ENCODE assay signal across 19 cellular contexts in genomic region chr5:7372399-7372798, GRCh38. TPM values are rescaled to one million over a fixed set of nuclear protein-coding genes. Genes with fewer than 3 reads are reported as not detected.
DNase-seq lines count a peak whose midpoint lies in the region; ATAC-seq and TF ChIP-seq lines count a peak whose summit lies in the region.
"Had no signal": no experiment of that assay in that cellular context is flagged by ENCODE, and none has a peak within 500 bp of the region (broad histone marks: within the 10 kb centered on the region; RNA-seq: fewer than 3 reads in every experiment).

No MANE protein-coding gene starts in this region.

- peak; percentile 61 for ATAC-seq in activated naive CD8-positive, alpha-beta T cell treated with anti-CD3 and anti-CD28 coated beads, Interleukin-2, amount 50 U/mL, for 24 hours
- no peak for ATAC-seq in GM19455 (IDR thresholded peaks at IDR 0.05; ENCODE audit: unreplicated experiment)
- ATAC-seq in GM18858 (IDR thresholded peaks at IDR 0.05; ENCODE audit: unreplicated experiment): no peak
- ATAC-seq: GM23338, SK-N-SH treated with all-trans-retinoic acid at 6 μM for 48 hours had no signal

- no peak overlapping the region for H2BK5ac ChIP-seq in trophoblast cell (ENCODE audit: low read depth, low read length, poor library complexity)

- H3K27me3 ChIP-seq in endodermal cell (ENCODE audit: control insufficient read depth, insufficient read depth, low read length, poor library complexity, severe bottlenecking) (no peaks in the 10 kb centered on the region), trophoblast cell (ENCODE audit: insufficient read depth, low read length) (no peaks in the 10 kb centered on the region)

- no peak overlapping the region for H3K18ac ChIP-seq in trophoblast cell (ENCODE audit: low read length)

- no peaks in the 10 kb centered on the region for H3K79me1 ChIP-seq in trophoblast cell (ENCODE audit: low read length)

- H3K4me2 ChIP-seq in trophoblast cell (ENCODE audit: low read length): no peak overlapping the region
- H3K4me2 ChIP-seq: GM23338 had no signal

- no peak overlapping the region for H4K12ac ChIP-seq in trophoblast cell (ENCODE audit: low read depth, low read length)

- WGBS in endodermal cell (ENCODE audit: insufficient coverage in 1 of 2, insufficient read length in 1 of 2), 2 experiments: no CpG with 5 or more reads among the region's 1 CpG
- WGBS in trophoblast cell (ENCODE audit: extremely low coverage, insufficient coverage, insufficient read length): no CpG with 5 or more reads among the region's 1 CpG

- no peak overlapping the region for H3K27ac ChIP-seq in endodermal cell (ENCODE audit: low read depth, low read length)
- no peak overlapping the region for H3K27ac ChIP-seq in trophoblast cell (ENCODE audit: low read depth, low read length)

- H3K79me2 ChIP-seq in trophoblast cell (ENCODE audit: control insufficient read depth, insufficient read depth, low read length, poor library complexity): no peaks in the 10 kb centered on the region

- H2AFZ ChIP-seq in trophoblast cell (ENCODE audit: insufficient read depth, low read length, poor library complexity): no peak overlapping the region
- H2AFZ ChIP-seq: GM23338 had no signal

- H3K9me3 ChIP-seq in endodermal cell (ENCODE audit: control insufficient read depth, low read length) (peaks cover 7% of the 10 kb centered on the region), trophoblast cell (ENCODE audit: insufficient read depth, low read depth, low read length) (peaks cover 11% of the 10 kb centered on the region)

- no peak overlapping the region for H2BK12ac ChIP-seq in trophoblast cell (ENCODE audit: low read length)

- H3K4me3 Mint-ChIP-seq in activated naive CD8-positive, alpha-beta T cell treated with anti-CD3 and anti-CD28 coated beads, Interleukin-2, amount 50 U/mL, for 24 hours: no peak overlapping the region
- no peak overlapping the region for H3K4me3 Mint-ChIP-seq in endodermal cell
- H3K4me3 Mint-ChIP-seq: GM23338 had no signal

- H3K36me3 ChIP-seq in endodermal cell (ENCODE audit: control insufficient read depth, insufficient read depth, low read length) (no peaks in the 10 kb centered on the region), trophoblast cell (ENCODE audit: control insufficient read depth in 1 of 2, insufficient read depth in 2 of 2, low read length in 2 of 2) (no peaks in the 10 kb centered on the region)

- no peak overlapping the region for H3K27ac Mint-ChIP-seq in activated naive CD8-positive, alpha-beta T cell treated with anti-CD3 and anti-CD28 coated beads, Interleukin-2, amount 50 U/mL, for 24 hours
- H3K27ac Mint-ChIP-seq in endodermal cell: no peak overlapping the region
- H3K27ac Mint-ChIP-seq: GM23338 had no signal

- H3K4me1 ChIP-seq in endodermal cell (ENCODE audit: control insufficient read depth, insufficient read depth, low read length) (no peaks in the 10 kb centered on the region), trophoblast cell (ENCODE audit: control insufficient read depth in 1 of 2, insufficient read depth in 2 of 2, low read length in 2 of 2) (no peaks in the 10 kb centered on the region)

- no peak overlapping the region for H2BK120ac ChIP-seq in trophoblast cell (ENCODE audit: insufficient read depth, low read length, poor library complexity)

- H3K27me3 Mint-ChIP-seq in activated naive CD8-positive, alpha-beta T cell treated with anti-CD3 and anti-CD28 coated beads, Interleukin-2, amount 50 U/mL, for 24 hours: no peaks in the 10 kb centered on the region
- H3K27me3 Mint-ChIP-seq in endodermal cell (ENCODE audit: insufficient read depth): peaks cover 19% of the 10 kb centered on the region

- H3K4me3 ChIP-seq in endodermal cell (ENCODE audit: low read length): no peak overlapping the region
- peak overlapping the region; percentile 59 for H3K4me3 ChIP-seq in trophoblast cell (ENCODE audit: low read depth, low read length)
- H3K4me3 ChIP-seq: GM23338 had no signal

- H3K9me3 Mint-ChIP-seq in activated naive CD8-positive, alpha-beta T cell treated with anti-CD3 and anti-CD28 coated beads, Interleukin-2, amount 50 U/mL, for 24 hours: peaks cover 15% of the 10 kb centered on the region
- peaks cover 19% of the 10 kb centered on the region for H3K9me3 Mint-ChIP-seq in endodermal cell

- H3K9ac ChIP-seq in endodermal cell (ENCODE audit: extremely low read depth, low read length, poor library complexity, severe bottlenecking) (no peak overlapping the region), trophoblast cell (ENCODE audit: low read length) (no peak overlapping the region)

- no peak overlapping the region for H3K23ac ChIP-seq in trophoblast cell (ENCODE audit: low read length)

- no peak for TF ChIP-seq CTCF in endodermal cell (conservative IDR thresholded peaks at IDR 0.05)

- H4K91ac ChIP-seq in trophoblast cell (ENCODE audit: low read depth, low read length): no peak overlapping the region

- H2AK5ac ChIP-seq in trophoblast cell (ENCODE audit: low read length): no peak overlapping the region

- H4K8ac ChIP-seq in trophoblast cell (ENCODE audit: low read depth, low read length): no peak overlapping the region

- no peaks in the 10 kb centered on the region for H3K36me3 Mint-ChIP-seq in activated naive CD8-positive, alpha-beta T cell treated with anti-CD3 and anti-CD28 coated beads, Interleukin-2, amount 50 U/mL, for 24 hours (ENCODE audit: low read depth)
- H3K36me3 Mint-ChIP-seq in endodermal cell (ENCODE audit: low read depth): peaks cover 6% of the 10 kb centered on the region

- no peak overlapping the region for H3K4ac ChIP-seq in trophoblast cell (ENCODE audit: low read depth, low read length)

- H3K14ac ChIP-seq in trophoblast cell (ENCODE audit: low read length): no peak overlapping the region

- H3K4me1 Mint-ChIP-seq in activated naive CD8-positive, alpha-beta T cell treated with anti-CD3 and anti-CD28 coated beads, Interleukin-2, amount 50 U/mL, for 24 hours: no peaks in the 10 kb centered on the region
- H3K4me1 Mint-ChIP-seq in endodermal cell: no peaks in the 10 kb centered on the region
- H3K4me1 Mint-ChIP-seq: GM23338 had no signal

- DNase-seq in activated naive CD8-positive, alpha-beta T cell treated with anti-CD3 and anti-CD28 coated beads, Interleukin-2, amount 50 U/mL, for 24 hours: no peak
- DNase-seq in endodermal cell: peak; percentile 63
- no peak for DNase-seq in trophoblast cell
- DNase-seq in NCI-H2081 treated with DMSO at 0.1 percent for 48 hours (lab: John Stamatoyannopoulos, UW): no peak
- no peak for DNase-seq in T-helper 2 cell
- DNase-seq: ACHN, DMS79, KBM-7, NCI-H1105, NCI-H1694, NCI-H2107, NCI-H510A, NCI-H82, OCI-M1, SHP77 treated with DMSO at 0.1 percent for 48 hours had no signal

RNA-seq across cellular contexts. Expression of gene ADCY2, which starts 23.5 kb away (rescaled TPM):
- 10 to 100 TPM; 61.5 to 63.2 TPM for total RNA-seq in endodermal cell
- polyA plus RNA-seq in endodermal cell (2013, experiment 1 of 2): 16.5 TPM
- 10.5 TPM for polyA plus RNA-seq in endodermal cell (2013, experiment 2 of 2)
- polyA plus RNA-seq in trophoblast cell (2013): 2.0 and 2.9 TPM in 2 replicates
